Comparison of ENCODE assay signal across 10 cellular contexts in genomic region chr3:39810647-39811161, GRCh38. TPM values are rescaled to one million over a fixed set of nuclear protein-coding genes. Genes with fewer than 3 reads are reported as not detected.
DNase-seq lines count a peak whose midpoint lies in the region; ATAC-seq and TF ChIP-seq lines count a peak whose summit lies in the region.
"Had no signal": no experiment of that assay in that cellular context is flagged by ENCODE, and none has a peak within 500 bp of the region (broad histone marks: within the 10 kb centered on the region; RNA-seq: fewer than 3 reads in every experiment).

No MANE protein-coding gene starts in this region.

- H3K27me3 ChIP-seq in breast epithelium (peaks cover 0 to 38% of the 10 kb centered on the region in 2 donors), tibial nerve (peaks cover 0 to 25% of the 10 kb centered on the region in 2 donors)

- DNase-seq in activated T-cell treated with anti-CD3 and anti-CD28 coated beads, Interleukin-2, amount 50 U/mL, for 72 hours, result no peak
- no peak for DNase-seq in activated T-cell treated with anti-CD3 and anti-CD28 coated beads, Interleukin-2, amount 50 U/mL, for 48 hours
- DNase-seq in breast epithelium (ENCODE audit: low spot score in 2 of 2) (no peak), mesothelial cell of epicardium (ENCODE audit: low spot score in 2 of 2, unreplicated experiment in 2 of 2) (no peak), tibial nerve (ENCODE audit: low spot score in 2 of 2) (no peak), putamen (ENCODE audit: low spot score) (no peak), KBM-7 (no peak)
- DNase-seq: activated CD4-positive, CD25-positive, alpha-beta regulatory T cell; NCI-H510A treated with DMSO at 0.1 percent for 48 hours had no signal

- peaks cover 19% of the 10 kb centered on the region for H3K4me1 Mint-ChIP-seq in activated T-cell treated with anti-CD3 and anti-CD28 coated beads, Interleukin-2, amount 50 U/mL, for 72 hours (ENCODE audit: low read depth)
- peaks cover 15% of the 10 kb centered on the region for H3K4me1 Mint-ChIP-seq in mesothelial cell of epicardium

- H3K27me3 Mint-ChIP-seq in activated T-cell treated with anti-CD3 and anti-CD28 coated beads, Interleukin-2, amount 50 U/mL, for 72 hours (ENCODE audit: low read depth), result peaks cover 72% of the 10 kb centered on the region
- peaks cover 95% of the 10 kb centered on the region for H3K27me3 Mint-ChIP-seq in mesothelial cell of epicardium (ENCODE audit: low read depth)

- TF ChIP-seq POLR2A in breast epithelium (IDR thresholded peaks at IDR 0.05) (no peak), tibial nerve (IDR thresholded peaks at IDR 0.05) (no peak)

- H3K4me3 Mint-ChIP-seq in activated T-cell treated with anti-CD3 and anti-CD28 coated beads, Interleukin-2, amount 50 U/mL, for 72 hours, result peak overlapping the region; percentile 84 to 85
- H3K4me3 Mint-ChIP-seq in mesothelial cell of epicardium, result peak overlapping the region; percentile 74

- peaks cover 0 to 2% of the 10 kb centered on the region in 2 donors for H3K4me1 ChIP-seq in breast epithelium
- peaks cover 0 to 28% (median 5%) of the 10 kb centered on the region in 4 donors for H3K4me1 ChIP-seq in tibial nerve

- H3K36me3 Mint-ChIP-seq in activated T-cell treated with anti-CD3 and anti-CD28 coated beads, Interleukin-2, amount 50 U/mL, for 72 hours (ENCODE audit: insufficient read depth in 2 of 2), result peaks cover 0 to 6% of the 10 kb centered on the region in 2 donors
- no peaks in the 10 kb centered on the region for H3K36me3 Mint-ChIP-seq in mesothelial cell of epicardium

- H3K9me3 Mint-ChIP-seq in activated T-cell treated with anti-CD3 and anti-CD28 coated beads, Interleukin-2, amount 50 U/mL, for 72 hours, result no peaks in the 10 kb centered on the region
- no peaks in the 10 kb centered on the region for H3K9me3 Mint-ChIP-seq in mesothelial cell of epicardium

- H3K27ac ChIP-seq in breast epithelium, result no peak overlapping the region
- H3K27ac ChIP-seq in tibial nerve, result no peak overlapping the region

- in situ Hi-C loops in KBM-7 (cut with MboI; ENCODE audit: low pct_unique_long_range_greater_than_20kb, low sequenced_read_pairs), result no loop called here

- no peak overlapping the region for H3K27ac Mint-ChIP-seq in activated T-cell treated with anti-CD3 and anti-CD28 coated beads, Interleukin-2, amount 50 U/mL, for 72 hours
- no peak overlapping the region for H3K27ac Mint-ChIP-seq in mesothelial cell of epicardium

- H3K36me3 ChIP-seq in breast epithelium (no peaks in the 10 kb centered on the region), tibial nerve (no peaks in the 10 kb centered on the region)

- TF ChIP-seq EP300 in tibial nerve (IDR thresholded peaks at IDR 0.05), result no peak

- H3K9me3 ChIP-seq in breast epithelium, result no peaks in the 10 kb centered on the region
- no peaks in the 10 kb centered on the region for H3K9me3 ChIP-seq in tibial nerve

- H3K4me3 ChIP-seq in breast epithelium, result peak overlapping the region; percentile 47 to 72 (median 55)
- H3K4me3 ChIP-seq in tibial nerve, result peak overlapping the region; percentile 34 to 64 (median 48)

- TF ChIP-seq CTCF in breast epithelium (IDR thresholded peaks at IDR 0.05), result no peak
- TF ChIP-seq CTCF in mesothelial cell of epicardium (IDR thresholded peaks at IDR 0.05; ENCODE audit: unreplicated experiment), result no peak
- TF ChIP-seq CTCF in tibial nerve (IDR thresholded peaks at IDR 0.05), result no peak

- intact Hi-C loops in breast epithelium (cut with DNase I; ENCODE audit: low total_unique reads), result no loop called here

- WGBS in tibial nerve, 2 donors, result 10 to 13% methylated on average over 16 of the region's 16 CpGs

- peak; percentile 21 to 44 for ATAC-seq in activated T-cell treated with anti-CD3 and anti-CD28 coated beads, Interleukin-2, amount 50 U/mL, for 72 hours (replicated peaks in 1 of 2)
- ATAC-seq in HG03432 (IDR thresholded peaks at IDR 0.05; ENCODE audit: unreplicated experiment), result no peak

RNA-seq across cellular contexts. Expression of gene MYRIP, which starts 1.3 kb away (rescaled TPM):
- total RNA-seq in activated T-cell treated with anti-CD3 and anti-CD28 coated beads, Interleukin-2, amount 50 U/mL, for 72 hours, result not detected
- 1 to 10 TPM; 2.3 to 4.8 (median 2.6) TPM for total RNA-seq in breast epithelium
- total RNA-seq in mesothelial cell of epicardium, result 0.53 to 0.63 TPM (median 0.59 TPM) in 3 replicates
- 10 to 100 TPM in 2 of 4 donors, 1 to 10 TPM in 2; 2.9 to 12.0 (median 9.9) TPM for total RNA-seq in tibial nerve
